In the genomic region with DNA sequence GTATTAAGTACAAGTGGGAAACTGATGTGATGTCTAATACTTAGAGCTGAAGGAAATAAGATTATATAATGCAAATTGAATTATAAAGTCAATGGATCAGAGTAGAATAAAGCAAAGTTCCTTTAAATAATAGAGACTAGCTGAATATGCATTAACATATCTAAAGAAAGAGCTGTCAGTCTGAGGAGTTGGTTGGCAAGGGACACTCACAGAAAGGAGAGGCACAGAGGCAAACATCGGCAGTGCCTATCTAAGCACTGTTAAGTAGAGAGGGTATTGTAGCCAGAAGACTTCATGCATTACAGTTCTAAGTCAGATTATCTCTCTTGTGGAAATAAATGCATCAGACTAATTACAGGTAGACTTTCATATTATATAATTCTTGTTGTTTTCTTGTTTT, we compare ENCODE assay signal across 11 cellular contexts. TPM values are rescaled to one million over a fixed set of nuclear protein-coding genes. Genes with fewer than 3 reads are reported as not detected.
"Had no signal": no experiment of that assay in that cellular context is flagged by ENCODE, and none has a peak within 500 bp of the region (broad histone marks: within the 10 kb centered on the region; RNA-seq: fewer than 3 reads in every experiment).

No MANE protein-coding gene starts in this region.

- ATAC-seq: HepG2, K562 had no signal

- H3K27ac Mint-ChIP-seq: IgD-negative memory B cell had no signal

- H3K4me1 Mint-ChIP-seq: IgD-negative memory B cell had no signal

- FAIRE-seq: HepG2, HTR-8/SVneo, K562 had no signal

- DNase-seq: IMR-90, KBM-7, KG1 had no signal

- H3K4me3 ChIP-seq: K562 had no signal

- H3K4me3 Mint-ChIP-seq: IgD-negative memory B cell had no signal

- H3K4me2 ChIP-seq: KMS-11 had no signal

- H3K36me3 Mint-ChIP-seq: IgD-negative memory B cell had no signal

- H3K27ac ChIP-seq: HL-60, KMS-11 had no signal

RNA-seq across cellular contexts. Expression of a gene that starts 16.6 kb away (rescaled TPM):
- total RNA-seq: HepG2, HT-29, HT1080, IMR-90 had no signal
- polyA plus RNA-seq: IgD-negative memory B cell, IMR-90 had no signal
